Comparison of ENCODE assay signal across 22 cellular contexts in the genomic region with DNA sequence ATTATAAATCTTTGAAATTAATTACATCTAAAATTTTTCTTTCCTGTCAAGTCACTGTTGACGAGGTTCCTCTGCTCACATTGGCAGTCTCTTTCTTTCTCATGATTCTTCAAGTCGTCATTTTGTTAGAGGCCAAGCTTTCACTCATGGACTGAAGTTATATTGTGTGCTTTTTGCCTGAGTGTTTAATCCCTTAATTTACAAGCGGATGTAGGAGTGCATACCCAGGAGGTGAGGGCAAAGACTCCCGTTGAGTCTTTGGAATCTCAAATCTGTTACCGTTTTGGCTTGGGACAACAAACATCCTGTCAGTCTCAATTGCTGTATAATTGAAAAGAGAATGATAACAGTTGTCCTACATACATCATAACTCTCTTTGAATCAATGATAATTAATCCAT.
DNase-seq lines count a peak whose midpoint lies in the region; ATAC-seq and TF ChIP-seq lines count a peak whose summit lies in the region.
"Had no signal": no experiment of that assay in that cellular context is flagged by ENCODE, and none has a peak within 500 bp of the region (broad histone marks: within the 10 kb centered on the region; RNA-seq: fewer than 3 reads in every experiment).

No MANE protein-coding gene starts in this region.

- peak overlapping the region; percentile 50; the same call in 1 of the 2 replicates for H3K27ac Mint-ChIP-seq in GM23338
- H3K27ac Mint-ChIP-seq: CD14-positive monocyte; CD4-positive, alpha-beta memory T cell; CD4-positive, CD25-positive, alpha-beta regulatory T cell; CD8-positive, alpha-beta memory T cell had no signal

- H3K4me3 ChIP-seq in GM23338, result no peak overlapping the region
- H3K4me3 ChIP-seq: BLaER1, GM12878 had no signal

- H2AFZ ChIP-seq in GM23338, result peak overlapping the region; percentile 54; the same call in 1 of the 2 replicates

- H3K27me3 ChIP-seq in GM23338 (ENCODE audit: insufficient read depth), result no peaks in the 10 kb centered on the region
- H3K27me3 ChIP-seq: BE2C, BLaER1 had no signal

- no peaks in the 10 kb centered on the region for H3K36me3 ChIP-seq in GM23338 (ENCODE audit: insufficient read depth)
- H3K36me3 ChIP-seq: BE2C, BLaER1 had no signal

- no peak overlapping the region for H3K4me3 Mint-ChIP-seq in GM23338
- H3K4me3 Mint-ChIP-seq: CD14-positive monocyte; CD4-positive, alpha-beta memory T cell; CD4-positive, CD25-positive, alpha-beta regulatory T cell; CD8-positive, alpha-beta memory T cell had no signal

- H4K20me1 ChIP-seq in GM23338 (replicated peaks; ENCODE audit: insufficient read depth), result no peaks in the 10 kb centered on the region
- H4K20me1 ChIP-seq: BLaER1 had no signal

- no peaks in the 10 kb centered on the region for H3K4me1 ChIP-seq in GM23338 (ENCODE audit: insufficient read depth)
- H3K4me1 ChIP-seq: BE2C, BLaER1 had no signal

- no peak for ATAC-seq in GM23338
- ATAC-seq in HG03175 (IDR thresholded peaks at IDR 0.05; ENCODE audit: unreplicated experiment), result no peak
- ATAC-seq: GM12878 had no signal

- H3K4me2 ChIP-seq in GM23338, result no peak overlapping the region
- H3K4me2 ChIP-seq: BLaER1 had no signal

- H3K27me3 Mint-ChIP-seq in GM23338 (ENCODE audit: insufficient read depth, low read depth, poor library complexity), result no peaks in the 10 kb centered on the region
- H3K27me3 Mint-ChIP-seq: CD4-positive, alpha-beta memory T cell; CD4-positive, CD25-positive, alpha-beta regulatory T cell; CD8-positive, alpha-beta memory T cell had no signal

- H3K9me3 Mint-ChIP-seq in GM23338, result no peaks in the 10 kb centered on the region; the same call in 2 of the 3 replicates

- H3K79me2 ChIP-seq in GM23338 (replicated peaks; ENCODE audit: insufficient read depth), result no peaks in the 10 kb centered on the region

- H3K9me2 ChIP-seq in GM23338 (ENCODE audit: insufficient read depth), result no peaks in the 10 kb centered on the region

- DNase-seq in GM23338 (ENCODE audit: low spot score) (no peak), left kidney (ENCODE audit: low read depth, low spot score) (peak; percentile 5), AG20443 (ENCODE audit: low spot score) (no peak), occipital lobe (lab: John Stamatoyannopoulos, UW) (no peak)
- DNase-seq: 8988T; BE2C; C1 segment of cervical spinal cord; CD4-positive, alpha-beta memory T cell; CD4-positive, CD25-positive, alpha-beta regulatory T cell; CD8-positive, alpha-beta memory T cell; COR-L47; DMS 273 treated with DMSO at 0.1 percent for 48 hours; DMS153; DMS53; DMS79; DND-41; EL; GDM1 had no signal

- no peaks in the 10 kb centered on the region for H3F3A ChIP-seq in GM23338 (replicated peaks; ENCODE audit: low read depth)

- H3K36me3 Mint-ChIP-seq in GM23338 (ENCODE audit: low read depth), result peaks cover 2% of the 10 kb centered on the region; the same call in 2 of the 3 replicates
- H3K36me3 Mint-ChIP-seq: CD14-positive monocyte; CD4-positive, alpha-beta memory T cell; CD4-positive, CD25-positive, alpha-beta regulatory T cell; CD8-positive, alpha-beta memory T cell had no signal

- 0 out of 3 replicates have a peak, but pooled peaks cover 3% of the 10 kb centered on the region for H3K4me1 Mint-ChIP-seq in GM23338
- H3K4me1 Mint-ChIP-seq: CD14-positive monocyte; CD4-positive, alpha-beta memory T cell; CD4-positive, CD25-positive, alpha-beta regulatory T cell; CD8-positive, alpha-beta memory T cell had no signal

- TF ChIP-seq CTCF in GM23338 (conservative IDR thresholded peaks at IDR 0.05; ENCODE audit: low read depth in 2 of 2), result no peak

- no peak overlapping the region for H3K27ac ChIP-seq in GM23338 (ENCODE audit: low read depth)
- H3K27ac ChIP-seq: BLaER1 had no signal

TF ChIP-seq in GM23338, 12 proteins besides CTCF, POLR2A, EP300 and RAD21:
- no peak for TF ChIP-seq ETS1 (IDR thresholded peaks at IDR 0.05)
- TF ChIP-seq JUNB (IDR thresholded peaks at IDR 0.05; ENCODE audit: unreplicated experiment), result no peak
- no peak for TF ChIP-seq POLR2AphosphoS5 (IDR thresholded peaks at IDR 0.05; ENCODE audit: low read depth)
